1 cellular context compared by ENCODE assay signal in genomic region chr14:50560929-50561280, GRCh38.
TF ChIP-seq lines count a peak whose summit lies in the region.

No MANE protein-coding gene starts in this region.

TF ChIP-seq in IMR-90, 13 proteins besides CTCF, POLR2A, EP300 and RAD21 (continued from another document):
- no peak for TF ChIP-seq USF2 (IDR thresholded peaks at IDR 0.05; ENCODE audit: low read depth, low read length)
- TF ChIP-seq CEBPB (IDR thresholded peaks at IDR 0.05; ENCODE audit: low read depth, low read length), result no peak
- no peak for TF ChIP-seq RCOR1 (IDR thresholded peaks at IDR 0.05; ENCODE audit: insufficient replicate concordance, low read length)
- TF ChIP-seq MXI1 (IDR thresholded peaks at IDR 0.05; ENCODE audit: borderline replicate concordance, low read depth, low read length), result 0 out of 2 replicates have a peak, but pooled peaks have one; percentile 7
- TF ChIP-seq CHD1 (IDR thresholded peaks at IDR 0.05; ENCODE audit: low read depth, low read length), result no peak
